2 cellular contexts compared by ENCODE assay signal in genomic region chr15:69951511-69952209, GRCh38.
TF ChIP-seq lines count a peak whose summit lies in the region.

No MANE protein-coding gene starts in this region.

TF ChIP-seq in GM23338, 12 proteins besides CTCF, POLR2A, EP300 and RAD21:
- TF ChIP-seq ZNF331 (CRISPR knock-in tag; IDR thresholded peaks at IDR 0.05; ENCODE audit: low read depth) (no peak), ZNF462 (CRISPR knock-in tag; IDR thresholded peaks at IDR 0.05) (no peak), NANOG (IDR thresholded peaks at IDR 0.05; ENCODE audit: borderline replicate concordance) (no peak), POLR2AphosphoS5 (IDR thresholded peaks at IDR 0.05; ENCODE audit: low read depth) (no peak), ETS1 (IDR thresholded peaks at IDR 0.05) (no peak), EZH2 (IDR thresholded peaks at IDR 0.05; ENCODE audit: low read depth, unreplicated experiment) (no peak), ZNF114 (CRISPR knock-in tag; IDR thresholded peaks at IDR 0.05) (no peak), STAT1 (IDR thresholded peaks at IDR 0.05; ENCODE audit: unreplicated experiment) (no peak)

TF ChIP-seq in H1, 55 proteins besides CTCF, POLR2A, EP300 and RAD21:
- TF ChIP-seq FOSL1 (IDR thresholded peaks at IDR 0.05; ENCODE audit: insufficient read depth, low read depth, low read length): no peak
- TF ChIP-seq JUND (IDR thresholded peaks at IDR 0.05; ENCODE audit: low read length): no peak
- TF ChIP-seq POU5F1 (IDR thresholded peaks at IDR 0.05; ENCODE audit: low read depth, low read length): no peak
- TF ChIP-seq RBBP5 (IDR thresholded peaks at IDR 0.05; ENCODE audit: borderline replicate concordance, low read depth, low read length): no peak
- TF ChIP-seq TCF12 (IDR thresholded peaks at IDR 0.05; ENCODE audit: low read depth, low read length): no peak
- no peak for TF ChIP-seq MAX (IDR thresholded peaks at IDR 0.05)
- no peak for TF ChIP-seq CTBP2 (IDR thresholded peaks at IDR 0.05; ENCODE audit: borderline replicate concordance, insufficient read depth, insufficient read length, low read length)
- TF ChIP-seq YY1 (IDR thresholded peaks at IDR 0.05; ENCODE audit: low read depth, low read length): no peak
- TF ChIP-seq GABPA (IDR thresholded peaks at IDR 0.05; ENCODE audit: borderline replicate concordance, insufficient read depth, low read length): no peak
- no peak for TF ChIP-seq BACH1 (IDR thresholded peaks at IDR 0.05; ENCODE audit: low read length)
- TF ChIP-seq TBP (IDR thresholded peaks at IDR 0.05; ENCODE audit: low read depth, low read length): no peak
- no peak for TF ChIP-seq SRF (IDR thresholded peaks at IDR 0.05; ENCODE audit: low read depth, low read length)
